In the genomic region with DNA sequence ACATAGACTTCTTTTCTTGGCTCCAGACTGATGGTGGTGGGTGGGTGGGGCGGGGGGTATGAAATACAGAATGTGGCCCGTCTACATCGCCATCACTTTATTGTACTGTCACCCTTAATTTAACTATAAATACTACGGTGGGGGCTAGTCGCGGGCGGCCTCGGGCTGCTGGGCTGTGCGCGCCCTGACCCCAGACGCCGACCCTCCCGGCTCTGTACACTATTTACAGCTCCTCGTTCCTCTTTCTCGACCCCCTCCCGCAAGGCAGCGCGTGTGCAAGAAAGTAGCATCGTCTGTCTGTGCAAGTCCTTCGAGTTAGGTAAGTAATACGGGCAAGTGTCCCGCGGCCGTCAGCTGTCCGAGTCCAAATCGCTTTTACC, we compare ENCODE assay signal across 9 cellular contexts. TPM values are rescaled to one million over a fixed set of nuclear protein-coding genes. Genes with fewer than 3 reads are reported as not detected.
A peak's percentile ranks its signal among the peaks of the same experiment; 100 is the strongest.
DNase-seq lines count a peak whose midpoint lies in the region; ATAC-seq and TF ChIP-seq lines count a peak whose summit lies in the region.
"Had no signal": no experiment of that assay in that cellular context is flagged by ENCODE, and none has a peak within 500 bp of the region (broad histone marks: within the 10 kb centered on the region; RNA-seq: fewer than 3 reads in every experiment).

No MANE protein-coding gene starts in this region.

- H3K27me3 ChIP-seq in GM23248 (replicated peaks; ENCODE audit: insufficient read depth) = peaks cover 10% of the 10 kb centered on the region; the same call in 1 of the 2 replicates
- peaks cover 100% of the 10 kb centered on the region for H3K27me3 ChIP-seq in hepatocyte
- peaks cover 69 to 72% (median 70%) of the 10 kb centered on the region in 3 donors for H3K27me3 ChIP-seq in gastrocnemius medialis

- no peaks in the 10 kb centered on the region for H3K9me3 Mint-ChIP-seq in activated B cell treated with CpG ODN at 0.5 μM for 24 hours

- no peak for ATAC-seq in activated B cell treated with CpG ODN at 0.5 μM for 24 hours (ENCODE audit: low read depth)
- no peak for ATAC-seq in gastrocnemius medialis
- no peak for ATAC-seq in GM21737 (IDR thresholded peaks at IDR 0.05; ENCODE audit: unreplicated experiment)

- intact Hi-C loops in activated B cell treated with CpG ODN at 0.5 μM for 24 hours (cut with micrococcal nuclease) = no loop called here
- intact Hi-C loops in gastrocnemius medialis (cut with DNase I; ENCODE audit: low total_unique reads) = no loop called here

- 71 to 72% methylated on average over 26 of the region's 26 CpGs for WGBS in GM23248 (ENCODE audit: low coverage in 1 of 2, low lambda C conversion rate in 2 of 2, missing lambda C conversion rate in 2 of 2), 2 experiments
- WGBS in hepatocyte (ENCODE audit: low lambda C conversion rate, missing lambda C conversion rate) = 4% methylated on average over 25 of the region's 26 CpGs

- H3K36me3 Mint-ChIP-seq in activated B cell treated with CpG ODN at 0.5 μM for 24 hours (ENCODE audit: low read depth) = no peaks in the 10 kb centered on the region

- CTCF ChIA-PET in activated B cell treated with CpG ODN at 0.5 μM for 24 hours (lab: Charles Lee) = no interaction called here

- H3K4me2 ChIP-seq in GM23248 (ENCODE audit: unreplicated experiment) (peak overlapping the region; percentile 65), hepatocyte (peak overlapping the region; percentile 97)

- peak overlapping the region; percentile 71 for H3K4me3 Mint-ChIP-seq in activated B cell treated with CpG ODN at 0.5 μM for 24 hours

- H3K27me3 Mint-ChIP-seq in activated B cell treated with CpG ODN at 0.5 μM for 24 hours = peaks cover 66% of the 10 kb centered on the region

- no peak overlapping the region for H3K9ac ChIP-seq in GM23248

- H3K79me2 ChIP-seq in GM23248 (ENCODE audit: insufficient read depth) (no peaks in the 10 kb centered on the region), hepatocyte (no peaks in the 10 kb centered on the region)

- H3K4me1 Mint-ChIP-seq in activated B cell treated with CpG ODN at 0.5 μM for 24 hours = peaks cover 19% of the 10 kb centered on the region

- H3K9me3 ChIP-seq in GM23248 (ENCODE audit: low read depth) (no peaks in the 10 kb centered on the region), hepatocyte (ENCODE audit: low read depth) (no peaks in the 10 kb centered on the region), gastrocnemius medialis (no peaks in the 10 kb centered on the region)
- H3K9me3 ChIP-seq: pancreas had no signal

- POLR2A ChIA-PET in activated B cell treated with CpG ODN at 0.5 μM for 24 hours (lab: Charles Lee) = no interaction called here

- H2AFZ ChIP-seq in GM23248 (peak overlapping the region; percentile 78), hepatocyte (peak overlapping the region; percentile 66)

- H3F3A ChIP-seq in GM23248 (ENCODE audit: insufficient read depth) = no peaks in the 10 kb centered on the region

- H3K27ac ChIP-seq in GM23248 = no peak overlapping the region
- no peak overlapping the region for H3K27ac ChIP-seq in hepatocyte
- H3K27ac ChIP-seq in gastrocnemius medialis = peak overlapping the region in 3 of 4 donors; percentile 15 to 48 (median 36)
- H3K27ac ChIP-seq: pancreas, SK-N-MC had no signal

- H4K20me1 ChIP-seq in GM23248 (ENCODE audit: insufficient read depth) (no peaks in the 10 kb centered on the region), hepatocyte (ENCODE audit: insufficient read depth, poor library complexity, severe bottlenecking) (no peaks in the 10 kb centered on the region)

- no peak for TF ChIP-seq POLR2A in gastrocnemius medialis (IDR thresholded peaks at IDR 0.05)

- peak overlapping the region; percentile 74 for H3K4me3 ChIP-seq in GM23248
- H3K4me3 ChIP-seq in hepatocyte = no peak overlapping the region
- H3K4me3 ChIP-seq in gastrocnemius medialis = peak overlapping the region in 3 of 4 donors; percentile 56 to 69 (median 61)

- H3K9me2 ChIP-seq in GM23248 (ENCODE audit: insufficient read depth) = no peaks in the 10 kb centered on the region
- H3K9me2 ChIP-seq in hepatocyte (replicated peaks; ENCODE audit: insufficient read depth) = no peaks in the 10 kb centered on the region

- H3K36me3 ChIP-seq in GM23248 (ENCODE audit: low read depth) (no peaks in the 10 kb centered on the region), hepatocyte (replicated peaks; ENCODE audit: insufficient read depth, low read depth) (no peaks in the 10 kb centered on the region), gastrocnemius medialis (no peaks in the 10 kb centered on the region)
- H3K36me3 ChIP-seq: pancreas had no signal

- TF ChIP-seq CTCF in activated B cell treated with CpG ODN at 0.5 μM for 24 hours (IDR thresholded peaks at IDR 0.05) = no peak
- TF ChIP-seq CTCF in hepatocyte (IDR thresholded peaks at IDR 0.05; ENCODE audit: poor library complexity) = no peak
- TF ChIP-seq CTCF in gastrocnemius medialis (IDR thresholded peaks at IDR 0.05 in 4 of 5, conservative IDR thresholded peaks at IDR 0.05 in 1 of 5) = no peak

- H3K27ac Mint-ChIP-seq in activated B cell treated with CpG ODN at 0.5 μM for 24 hours = no peak overlapping the region

- DNase-seq in GM23248 (no peak), activated B cell treated with CpG ODN at 0.5 μM for 24 hours (no peak), hepatocyte (ENCODE audit: low spot score) (no peak), gastrocnemius medialis (no peak), NCI-H2107 (lab: John Stamatoyannopoulos, UW) (no peak), 8988T (no peak)

- H3K4me1 ChIP-seq in GM23248 (ENCODE audit: insufficient read depth) = no peaks in the 10 kb centered on the region
- peaks cover 18% of the 10 kb centered on the region for H3K4me1 ChIP-seq in hepatocyte (ENCODE audit: insufficient read depth)
- H3K4me1 ChIP-seq in gastrocnemius medialis = peaks cover 0 to 11% of the 10 kb centered on the region in 2 donors

- in situ Hi-C loops in GM23248 (cut with MboI) (no loop called here), gastrocnemius medialis (cut with MboI; ENCODE audit: low sequenced_read_pairs in 4 of 4) (no loop called here)

RNA-seq across cellular contexts. Expression of a gene that starts 1.8 kb away (rescaled TPM):
- 1.1 and 2.3 TPM in 2 replicates for total RNA-seq in GM23248 (2014; rRNA removed; shearing (Covaris generic))
- 1.3 and 1.9 TPM in 2 replicates for polyA plus RNA-seq in GM23248 (2016; fragmentation: Nextera tagmentation; extraction: Ambion mirVana)
- total RNA-seq in activated B cell treated with CpG ODN at 0.5 μM for 24 hours = not detected in 2 replicates
- total RNA-seq in hepatocyte = 0.17 TPM in 1 of 2 replicates, not detected in the other
- polyA plus RNA-seq in hepatocyte = 0.30 TPM in 1 of 2 replicates, not detected in the other
- 1 to 10 TPM; 1.1 to 6.9 (median 3.2) TPM for total RNA-seq in gastrocnemius medialis

Comparison
In these comparisons a context has a peak if more than half of its experiments do, and no peak if none do; other contexts are left out.
1. H3K27ac ChIP-seq: peak in gastrocnemius medialis (3 of 4); none in GM23248 (single experiment) and hepatocyte (single experiment).